8 cellular contexts compared by ENCODE assay signal in the genomic region with DNA sequence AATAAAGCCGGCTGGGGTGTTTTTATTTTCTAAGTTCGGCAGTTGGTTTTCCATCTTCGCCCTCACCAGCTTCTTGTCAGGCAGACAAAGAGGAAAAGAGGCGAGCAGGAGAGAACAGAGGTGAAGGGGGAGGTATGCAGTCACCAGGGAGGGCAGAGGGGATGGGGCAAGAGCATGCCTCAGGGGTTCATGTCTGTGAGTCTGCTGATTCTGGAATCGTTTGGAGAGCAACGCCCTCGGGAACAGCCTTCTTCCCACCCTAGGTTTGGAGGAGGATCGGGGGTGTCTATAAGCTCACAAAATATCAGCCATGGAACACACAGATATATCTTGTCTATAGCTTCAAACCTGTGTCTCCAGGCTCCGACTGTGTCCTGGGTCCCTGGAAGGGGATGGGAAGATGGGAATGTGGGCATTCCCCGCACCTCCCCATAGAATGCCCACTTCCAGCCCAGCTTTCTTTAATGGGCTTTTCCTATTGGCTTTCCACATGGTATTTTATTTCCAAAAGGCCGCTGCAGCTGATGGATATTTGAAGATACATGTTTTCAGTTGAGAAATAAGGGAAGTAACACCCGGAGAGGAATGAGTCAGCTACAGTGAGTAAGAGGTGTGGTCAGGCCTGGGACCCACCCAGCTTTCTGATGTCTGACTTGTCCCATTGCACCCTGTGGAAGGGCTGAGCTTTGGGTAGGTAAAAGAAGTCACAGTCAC.
A peak's percentile ranks its signal among the peaks of the same experiment; 100 is the strongest.
DNase-seq lines count a peak whose midpoint lies in the region; ATAC-seq and TF ChIP-seq lines count a peak whose summit lies in the region.

No MANE protein-coding gene starts in this region.

- peaks cover 6 to 13% of the 10 kb centered on the region in 2 donors for H3K27me3 Mint-ChIP-seq in CD4-positive, alpha-beta memory T cell
- peaks cover 5% of the 10 kb centered on the region for H3K27me3 Mint-ChIP-seq in activated CD4-positive, alpha-beta T cell treated with anti-CD3 and anti-CD28 coated beads, Interleukin-2, amount 10 ng/mL, durations not matched to agents 24 days and 14 days

- no peaks in the 10 kb centered on the region for H3K27me3 ChIP-seq in CD4-positive, alpha-beta memory T cell (ENCODE audit: insufficient read depth, low read length)

- H3K4me3 ChIP-seq in retinal pigment epithelial cell (ENCODE audit: low read length) = peak overlapping the region; percentile 14
- no peak overlapping the region for H3K4me3 ChIP-seq in CD4-positive, alpha-beta memory T cell (ENCODE audit: low read length in 2 of 2)

- DNase-seq in GM10266 (ENCODE audit: extremely low spot score) = peak; percentile 19
- peak; percentile 73 for DNase-seq in NOMO-1 treated with dmso at 0.1 percent for 144 hours (lab: John Stamatoyannopoulos, UW; ENCODE audit: unreplicated experiment)
- peak; percentile 53 for DNase-seq in dermis blood vessel endothelial cell
- DNase-seq in retinal pigment epithelial cell (ENCODE audit: low read depth) = peak; percentile 83
- no peak for DNase-seq in DMS79 treated with DMSO at 0.1 percent for 48 hours (lab: John Stamatoyannopoulos, UW)
- DNase-seq in CD4-positive, alpha-beta memory T cell = no peak
- no peak for DNase-seq in activated CD4-positive, alpha-beta T cell treated with anti-CD3 and anti-CD28 coated beads, Interleukin-2, amount 10 ng/mL, durations not matched to agents 24 days and 14 days

- no peak for ATAC-seq in HG02840 (IDR thresholded peaks at IDR 0.05; ENCODE audit: low FRiP score, unreplicated experiment)

- CTCF ChIA-PET in CD4-positive, alpha-beta memory T cell (lab: Charles Lee; ENCODE audit: partially characterized antibody) = no interaction called here

- H3K4me3 Mint-ChIP-seq in CD4-positive, alpha-beta memory T cell = no peak overlapping the region
- H3K4me3 Mint-ChIP-seq in activated CD4-positive, alpha-beta T cell treated with anti-CD3 and anti-CD28 coated beads, Interleukin-2, amount 10 ng/mL, durations not matched to agents 24 days and 14 days = no peak overlapping the region

- POLR2A ChIA-PET in CD4-positive, alpha-beta memory T cell (lab: Charles Lee; ENCODE audit: partially characterized antibody) = no interaction called here

- no peaks in the 10 kb centered on the region for H3K9me3 ChIP-seq in CD4-positive, alpha-beta memory T cell (ENCODE audit: control insufficient read depth in 1 of 2, low read length in 2 of 2)

- TF ChIP-seq CTCF in GM10266 (IDR thresholded peaks at IDR 0.05; ENCODE audit: control insufficient read depth, insufficient read depth, low read depth, missing control alignments) = no peak
- no peak for TF ChIP-seq CTCF in retinal pigment epithelial cell (conservative IDR thresholded peaks at IDR 0.05; ENCODE audit: low read depth, low read length)

- H3K27ac ChIP-seq in CD4-positive, alpha-beta memory T cell (ENCODE audit: low read depth, low read length) = no peak overlapping the region

- no peaks in the 10 kb centered on the region for H3K4me1 Mint-ChIP-seq in CD4-positive, alpha-beta memory T cell
- H3K4me1 Mint-ChIP-seq in activated CD4-positive, alpha-beta T cell treated with anti-CD3 and anti-CD28 coated beads, Interleukin-2, amount 10 ng/mL, durations not matched to agents 24 days and 14 days = no peaks in the 10 kb centered on the region

- no peaks in the 10 kb centered on the region for H3K36me3 ChIP-seq in CD4-positive, alpha-beta memory T cell (ENCODE audit: insufficient read depth, low read length)

- H3K36me3 Mint-ChIP-seq in CD4-positive, alpha-beta memory T cell = no peaks in the 10 kb centered on the region
- H3K36me3 Mint-ChIP-seq in activated CD4-positive, alpha-beta T cell treated with anti-CD3 and anti-CD28 coated beads, Interleukin-2, amount 10 ng/mL, durations not matched to agents 24 days and 14 days (ENCODE audit: low read depth) = no peaks in the 10 kb centered on the region

- no peak overlapping the region for H3K27ac Mint-ChIP-seq in CD4-positive, alpha-beta memory T cell
- no peak overlapping the region for H3K27ac Mint-ChIP-seq in activated CD4-positive, alpha-beta T cell treated with anti-CD3 and anti-CD28 coated beads, Interleukin-2, amount 10 ng/mL, durations not matched to agents 24 days and 14 days

- no peaks in the 10 kb centered on the region for H3K4me1 ChIP-seq in CD4-positive, alpha-beta memory T cell (ENCODE audit: insufficient read depth, low read length)

- intact Hi-C loops in CD4-positive, alpha-beta memory T cell (cut with micrococcal nuclease) = no loop called here
- intact Hi-C loops in activated CD4-positive, alpha-beta T cell treated with anti-CD3 and anti-CD28 coated beads, Interleukin-2, amount 10 ng/mL, durations not matched to agents 24 days and 14 days (cut with micrococcal nuclease) = no loop called here

- peaks cover 0 to 9% (median under 1%) of the 10 kb centered on the region in 8 donors for H3K9me3 Mint-ChIP-seq in CD4-positive, alpha-beta memory T cell
- peaks cover 4% of the 10 kb centered on the region for H3K9me3 Mint-ChIP-seq in activated CD4-positive, alpha-beta T cell treated with anti-CD3 and anti-CD28 coated beads, Interleukin-2, amount 10 ng/mL, durations not matched to agents 24 days and 14 days

Comparison
In these comparisons a context has a peak if more than half of its experiments do, and no peak if none do; other contexts are left out.
1. DNase-seq: peak in GM10266 (single experiment), NOMO-1 treated with dmso at 0.1 percent for 144 hours (single experiment), dermis blood vessel endothelial cell (single experiment) and retinal pigment epithelial cell (single experiment); none in DMS79 treated with DMSO at 0.1 percent for 48 hours (single experiment), CD4-positive, alpha-beta memory T cell (0 of 5) and activated CD4-positive, alpha-beta T cell treated with anti-CD3 and anti-CD28 coated beads, Interleukin-2, amount 10 ng/mL, durations not matched to agents 24 days and 14 days (single experiment).